1 cellular context compared by ENCODE assay signal in genomic region chr6:110958332-110959192, GRCh38.
TF ChIP-seq lines count a peak whose summit lies in the region.

Gene GTF3C6 (plus strand): TSS chr6:110958706. CDS start chr6:110958770, 64 bp downstream.

TF ChIP-seq in K562, 482 proteins besides CTCF, POLR2A, EP300 and RAD21 (continued from another document and continues in another):
- TF ChIP-seq MGA (IDR thresholded peaks at IDR 0.05) (peak; percentile 95), ARID4B (CRISPR knock-in tag; IDR thresholded peaks at IDR 0.05) (no peak), THAP7 (CRISPR knock-in tag; IDR thresholded peaks at IDR 0.05) (peak; percentile 53; the same call in 1 of the 2 replicates), PATZ1 (CRISPR knock-in tag; IDR thresholded peaks at IDR 0.05; ENCODE audit: borderline replicate concordance) (no peak), CREB5 (CRISPR knock-in tag; IDR thresholded peaks at IDR 0.05) (no peak), KDM4B (IDR thresholded peaks at IDR 0.05; ENCODE audit: borderline replicate concordance in 2 of 2, low read depth in 1 of 2) (peak in 1 of 2 experiments; percentile 87; a peak in 1 of 4 replicates), MYC (IDR thresholded peaks at IDR 0.05; ENCODE audit: low read depth, low read length) (peak; percentile 97), MYC (CRISPR knock-in tag; IDR thresholded peaks at IDR 0.05; ENCODE audit: borderline replicate concordance, low read depth) (peak; percentile 87), BRF2 (IDR thresholded peaks at IDR 0.05; ENCODE audit: borderline replicate concordance, insufficient read depth, insufficient read length) (no peak), RBM39 (optimal IDR thresholded peaks at IDR 0.05; ENCODE audit: low read depth, low read length) (no peak), ZNF764 (CRISPR knock-in tag; IDR thresholded peaks at IDR 0.05; ENCODE audit: low read depth) (no peak), SPI1 (IDR thresholded peaks at IDR 0.05; ENCODE audit: borderline replicate concordance, low read depth, low read length) (no peak), TOE1 (IDR thresholded peaks at IDR 0.05; ENCODE audit: borderline replicate concordance) (peak; percentile 79), TOE1 (CRISPR knock-in tag; IDR thresholded peaks at IDR 0.05; ENCODE audit: borderline replicate concordance, low read depth) (no peak), ZNF140 (CRISPR knock-in tag; IDR thresholded peaks at IDR 0.05) (no peak), HDAC6 (IDR thresholded peaks at IDR 0.05; ENCODE audit: low read depth, low read length) (no peak), PYGO2 (tag; IDR thresholded peaks at IDR 0.05) (no peak), MCM3 (IDR thresholded peaks at IDR 0.05) (no peak), DPF2 (IDR thresholded peaks at IDR 0.05) (no peak; the same call in 1 of the 2 replicates), ZNF561 (CRISPR knock-in tag; conservative IDR thresholded peaks at IDR 0.05) (0 out of 2 replicates have a peak, but pooled peaks have one; percentile 59), MEIS2 (IDR thresholded peaks at IDR 0.05; ENCODE audit: partially characterized antibody) (no peak), EWSR1 (IDR thresholded peaks at IDR 0.05; ENCODE audit: borderline replicate concordance, low read depth, partially characterized antibody) (no peak), TEAD1 (CRISPR knock-in tag; IDR thresholded peaks at IDR 0.05) (peak; percentile 30 to 42), ZBTB7A (IDR thresholded peaks at IDR 0.05; ENCODE audit: borderline replicate concordance, control insufficient read depth, low read depth, low read length) (peak; percentile 47; the same call in 1 of the 2 replicates), NR0B1 (IDR thresholded peaks at IDR 0.05; ENCODE audit: partially characterized antibody) (no peak), SRSF1 (IDR thresholded peaks at IDR 0.05; ENCODE audit: low read depth, low read length) (no peak), RBM25 (IDR thresholded peaks at IDR 0.05; ENCODE audit: low read depth, low read length, severe bottlenecking) (no peak), ZNF280B (CRISPR knock-in tag; IDR thresholded peaks at IDR 0.05) (no peak), ZKSCAN8 (CRISPR knock-in tag; IDR thresholded peaks at IDR 0.05) (0 out of 2 replicates have a peak, but pooled peaks have one; percentile 60), POU5F1 (IDR thresholded peaks at IDR 0.05; ENCODE audit: borderline replicate concordance, low read depth, low read length, partially characterized antibody) (no peak), SMAD3 (CRISPR knock-in tag; conservative IDR thresholded peaks at IDR 0.05) (no peak), SMARCA4 (IDR thresholded peaks at IDR 0.05) (peak; percentile 63)
